Comparison of ENCODE assay signal across 14 cellular contexts in genomic region chr1:117809764-117810163, GRCh38.
"Had no signal": no experiment of that assay in that cellular context is flagged by ENCODE, and none has a peak within 500 bp of the region (broad histone marks: within the 10 kb centered on the region; RNA-seq: fewer than 3 reads in every experiment).

No MANE protein-coding gene starts in this region.

- H3K9me3 ChIP-seq: ascending aorta, neutrophil had no signal

- DNase-seq: activated CD4-positive, alpha-beta T cell treated with anti-CD3 and anti-CD28 coated beads, Interleukin-2, amount 50 U/mL, for 1 hour; activated naive CD4-positive, alpha-beta T cell; dorsolateral prefrontal cortex; foreskin keratinocyte; glutamatergic neuron; left ventricle myocardium superior; natural killer cell; right cardiac atrium; stimulated activated naive CD8-positive, alpha-beta T cell treated with anti-CD3 and anti-CD28 coated beads, Interleukin-15, amount 100 ng/mL, for 72 hours; T1000 had no signal

- H3K4me3 ChIP-seq: ascending aorta, dorsolateral prefrontal cortex had no signal

- H3K27ac Mint-ChIP-seq: activated T-helper 1 cell treated with anti-CD3 and anti-CD28 coated beads, Interleukin-12 subunit alpha, Interleukin-12 subunit beta, Interleukin-2, Interleukin-4 antibody, amounts not matched to agents 30 ng/mL and 10 ng/mL and 1 ng/mL, durations not matched to agents 14 hours and 24 hours and 36 hours; memory B cell; natural killer cell; stimulated activated naive CD8-positive, alpha-beta T cell treated with anti-CD3 and anti-CD28 coated beads, Interleukin-15, amount 100 ng/mL, for 72 hours had no signal

- H3K9me3 Mint-ChIP-seq: activated T-helper 1 cell treated with anti-CD3 and anti-CD28 coated beads, Interleukin-12 subunit alpha, Interleukin-12 subunit beta, Interleukin-2, Interleukin-4 antibody, amounts not matched to agents 30 ng/mL and 10 ng/mL and 1 ng/mL, durations not matched to agents 14 hours and 24 hours and 36 hours; memory B cell; natural killer cell; stimulated activated naive CD8-positive, alpha-beta T cell treated with anti-CD3 and anti-CD28 coated beads, Interleukin-15, amount 100 ng/mL, for 72 hours had no signal

- H3K36me3 Mint-ChIP-seq: memory B cell, natural killer cell had no signal

- H3K27ac ChIP-seq: dorsolateral prefrontal cortex, foreskin keratinocyte, neutrophil had no signal

- H3K36me3 ChIP-seq: ascending aorta, neutrophil had no signal

- H3K4me1 Mint-ChIP-seq: memory B cell; natural killer cell; stimulated activated naive CD8-positive, alpha-beta T cell treated with anti-CD3 and anti-CD28 coated beads, Interleukin-15, amount 100 ng/mL, for 72 hours had no signal

- H3K4me3 Mint-ChIP-seq: activated T-helper 1 cell treated with anti-CD3 and anti-CD28 coated beads, Interleukin-12 subunit alpha, Interleukin-12 subunit beta, Interleukin-2, Interleukin-4 antibody, amounts not matched to agents 30 ng/mL and 10 ng/mL and 1 ng/mL, durations not matched to agents 14 hours and 24 hours and 36 hours; memory B cell; natural killer cell; stimulated activated naive CD8-positive, alpha-beta T cell treated with anti-CD3 and anti-CD28 coated beads, Interleukin-15, amount 100 ng/mL, for 72 hours had no signal

- H3K4me1 ChIP-seq: foreskin keratinocyte had no signal

- H3K27me3 ChIP-seq: ascending aorta, dorsolateral prefrontal cortex had no signal
